1 cellular context compared by ENCODE assay signal in genomic region chr15:76905013-76905839, GRCh38.
TF ChIP-seq lines count a peak whose summit lies in the region.

Gene SCAPER, minus strand, starts transcription at chr15:76905340. Its CDS starts 21,523 bp downstream, at chr15:76883817.

TF ChIP-seq in SK-N-SH, 30 proteins besides CTCF, POLR2A, EP300 and RAD21 (continued from another document):
- TF ChIP-seq POLR2AphosphoS5 (IDR thresholded peaks at IDR 0.05; ENCODE audit: low read depth, low read length) (peak; percentile 40), SMC3 (IDR thresholded peaks at IDR 0.05; ENCODE audit: low read depth, low read length) (no peak)
